ENCODE assay signal across 9 cellular contexts in genomic region chr13:44972956-44973581, GRCh38.
A peak's percentile ranks its signal among the peaks of the same experiment; 100 is the strongest.
DNase-seq lines count a peak whose midpoint lies in the region; ATAC-seq and TF ChIP-seq lines count a peak whose summit lies in the region.
"Had no signal": no experiment of that assay in that cellular context is flagged by ENCODE, and none has a peak within 500 bp of the region (broad histone marks: within the 10 kb centered on the region; RNA-seq: fewer than 3 reads in every experiment).

No MANE protein-coding gene starts in this region.

- DNase-seq in NCI-H1417 (lab: John Stamatoyannopoulos, UW) (peak; percentile 14 to 52 (median 16)), NCI-H1417 treated with DMSO at 0.1 percent for 48 hours (lab: John Stamatoyannopoulos, UW) (no peak), NCI-H1694 treated with DMSO at 0.1 percent for 48 hours (lab: John Stamatoyannopoulos, UW) (peak; percentile 17), dedifferentiated amniotic fluid mesenchymal stem cell (ENCODE audit: extremely low spot score) (peak; percentile 68)
- DNase-seq: activated B cell treated with CpG ODN at 0.5 μM for 24 hours had no signal

- peaks cover 3% of the 10 kb centered on the region for H3K4me1 ChIP-seq in parathyroid adenoma

- H3K9me3 ChIP-seq in parathyroid adenoma (ENCODE audit: control insufficient read depth, low read length) = no peaks in the 10 kb centered on the region

- H3K27me3 ChIP-seq in parathyroid adenoma (ENCODE audit: control insufficient read depth, insufficient read depth, low read length) = no peaks in the 10 kb centered on the region

- H3K4me3 ChIP-seq in parathyroid adenoma (ENCODE audit: low read depth, low read length) = no peak overlapping the region

- H3K36me3 ChIP-seq in parathyroid adenoma (ENCODE audit: control insufficient read depth, insufficient read depth, low read length) = no peaks in the 10 kb centered on the region

- H3K9ac ChIP-seq in parathyroid adenoma = no peak overlapping the region

- H3K79me2 ChIP-seq in parathyroid adenoma = no peaks in the 10 kb centered on the region

- no peak overlapping the region for H3K4me2 ChIP-seq in parathyroid adenoma (ENCODE audit: low read length)

- ATAC-seq in GM18907 (IDR thresholded peaks at IDR 0.05; ENCODE audit: unreplicated experiment) = no peak
- ATAC-seq in HG03457 (IDR thresholded peaks at IDR 0.05; ENCODE audit: unreplicated experiment) = no peak
- ATAC-seq in HG03175 (IDR thresholded peaks at IDR 0.05; ENCODE audit: unreplicated experiment) = no peak

- TF ChIP-seq CTCF in parathyroid adenoma (IDR thresholded peaks at IDR 0.05) = peak; percentile 33

- no peak overlapping the region for H2AFZ ChIP-seq in parathyroid adenoma

- no peak overlapping the region for H3K27ac ChIP-seq in parathyroid adenoma
